8 cellular contexts compared by ENCODE assay signal in genomic region chr1:39657923-39658485, GRCh38. TPM values are rescaled to one million over a fixed set of nuclear protein-coding genes. Genes with fewer than 3 reads are reported as not detected.
DNase-seq lines count a peak whose midpoint lies in the region; ATAC-seq and TF ChIP-seq lines count a peak whose summit lies in the region.

No MANE protein-coding gene starts in this region.

- no peak for ATAC-seq in RWPE2 (ENCODE audit: low read depth)
- no peak for ATAC-seq in HG03280 (IDR thresholded peaks at IDR 0.05; ENCODE audit: unreplicated experiment)
- ATAC-seq in GM19397 (IDR thresholded peaks at IDR 0.05; ENCODE audit: unreplicated experiment), result no peak

- H3K4me1 ChIP-seq in RWPE2 (ENCODE audit: insufficient read depth, poor library complexity, severe bottlenecking), result peaks cover 2% of the 10 kb centered on the region

- H3K36me3 Mint-ChIP-seq in progenitor cell of endocrine pancreas (ENCODE audit: insufficient read depth), result no peaks in the 10 kb centered on the region

- H3K4me1 Mint-ChIP-seq in progenitor cell of endocrine pancreas (ENCODE audit: low read depth), result no peaks in the 10 kb centered on the region

- no peaks in the 10 kb centered on the region for H3K27me3 ChIP-seq in RWPE2 (ENCODE audit: insufficient read depth, poor library complexity, severe bottlenecking)

- H3K9me3 Mint-ChIP-seq in progenitor cell of endocrine pancreas (ENCODE audit: low read depth), result no peaks in the 10 kb centered on the region

- H3K4me3 ChIP-seq in RWPE2 (ENCODE audit: severe bottlenecking), result no peak overlapping the region

- TF ChIP-seq RAD21 in Ishikawa (IDR thresholded peaks at IDR 0.05; ENCODE audit: low read depth), result peak; percentile 70

- no peak overlapping the region for H3K4me3 Mint-ChIP-seq in progenitor cell of endocrine pancreas (ENCODE audit: low read depth)

- no peaks in the 10 kb centered on the region for H3K36me3 ChIP-seq in RWPE2 (ENCODE audit: low read depth)

- no peaks in the 10 kb centered on the region for H3K9me3 ChIP-seq in RWPE2 (ENCODE audit: severe bottlenecking)

- H3K27me3 Mint-ChIP-seq in progenitor cell of endocrine pancreas, result peaks cover 76% of the 10 kb centered on the region

- TF ChIP-seq EP300 in Ishikawa (IDR thresholded peaks at IDR 0.05; ENCODE audit: borderline replicate concordance), result no peak

- H3K27ac Mint-ChIP-seq in progenitor cell of endocrine pancreas, result no peak overlapping the region

- no peak overlapping the region for H3K27ac ChIP-seq in RWPE2 (ENCODE audit: poor library complexity, severe bottlenecking)

- TF ChIP-seq CTCF in RWPE2 (IDR thresholded peaks at IDR 0.05; ENCODE audit: poor library complexity, severe bottlenecking) (peak; percentile 66), progenitor cell of endocrine pancreas (IDR thresholded peaks at IDR 0.05; ENCODE audit: unreplicated experiment) (peak; percentile 89)

- peak; percentile 86 for DNase-seq in ELF-1 (ENCODE audit: low read depth, low spot score)
- DNase-seq in RWPE2 (ENCODE audit: low spot score), result no peak
- peak; percentile 45 for DNase-seq in activated T-helper 9 cell treated with anti-CD3 and anti-CD28 coated beads, Interleukin-2, amount 50 U/mL, for 16 hours (ENCODE audit: low read depth)
- DNase-seq in glomerular visceral epithelial cell (ENCODE audit: extremely low spot score), result peak; percentile 69
- peak; percentile 37 for DNase-seq in progenitor cell of endocrine pancreas (ENCODE audit: low spot score, unreplicated experiment)

TF ChIP-seq in Ishikawa, 13 proteins besides CTCF, POLR2A, EP300 and RAD21:
- TF ChIP-seq EGR1 (IDR thresholded peaks at IDR 0.05) (no peak), CREB1 (IDR thresholded peaks at IDR 0.05; ENCODE audit: low read depth) (no peak), USF1 (IDR thresholded peaks at IDR 0.05) (0 out of 2 replicates have a peak, but pooled peaks have one; percentile 13), TCF12 (IDR thresholded peaks at IDR 0.05; ENCODE audit: low read depth) (no peak), CEBPB (IDR thresholded peaks at IDR 0.05) (no peak), TAF1 (IDR thresholded peaks at IDR 0.05; ENCODE audit: low read depth) (no peak), TEAD4 (IDR thresholded peaks at IDR 0.05) (no peak), REST (IDR thresholded peaks at IDR 0.05; ENCODE audit: low read depth) (no peak), YY1 (IDR thresholded peaks at IDR 0.05; ENCODE audit: low read depth) (no peak), MAX (IDR thresholded peaks at IDR 0.05) (peak; percentile 18; the same call in 1 of the 2 replicates)

RNA-seq across cellular contexts. Expression of gene NT5C1A, which starts 13.9 kb away (rescaled TPM):
- total RNA-seq in progenitor cell of endocrine pancreas, result not detected in 2 replicates

RNA-seq across cellular contexts. Expression of gene HEYL, which starts 18.6 kb away (rescaled TPM):
- total RNA-seq in progenitor cell of endocrine pancreas, result 4.3 and 5.2 TPM in 2 replicates

RNA-seq across cellular contexts. Expression of gene HPCAL4, which starts 33.2 kb away (rescaled TPM):
- not detected in 2 replicates for total RNA-seq in progenitor cell of endocrine pancreas
